ENCODE assay signal across 13 cellular contexts in genomic region chr1:219710529-219711194, GRCh38.
A peak's percentile ranks its signal among the peaks of the same experiment; 100 is the strongest.
DNase-seq lines count a peak whose midpoint lies in the region; ATAC-seq, FAIRE-seq and TF ChIP-seq lines count a peak whose summit lies in the region.
"Had no signal": no experiment of that assay in that cellular context is flagged by ENCODE, and none has a peak within 500 bp of the region (broad histone marks: within the 10 kb centered on the region; RNA-seq: fewer than 3 reads in every experiment).

No MANE protein-coding gene starts in this region.

- in situ Hi-C loops in GM13977 (cut with MboI; ENCODE audit: low pct_unique_long_range_greater_than_20kb, low sequenced_read_pairs, unreplicated experiment) (no loop called here), GM12878 (cut with MboI) (no loop called here)

- TF ChIP-seq POLR2A in GM12878 (IDR thresholded peaks at IDR 0.05; ENCODE audit: low read depth, low read length): no peak

- WGBS in GM12878 (ENCODE audit: insufficient coverage, insufficient replicate concordance, low lambda C conversion rate, missing lambda C conversion rate): 61% methylated on average over 6 of the region's 6 CpGs

- H2AFZ ChIP-seq in GM12878 (ENCODE audit: control insufficient read depth, low read depth, low read length) (no peak overlapping the region), osteoblast (ENCODE audit: low read length) (no peak overlapping the region)

- no peak overlapping the region for H3K9ac ChIP-seq in GM12878 (ENCODE audit: control insufficient read depth, insufficient read depth, low read length)

- intact Hi-C loops in GM12878 (cut with micrococcal nuclease; ENCODE audit: unreplicated experiment): no loop called here

- no peaks in the 10 kb centered on the region for H3K9me3 ChIP-seq in GM12878 (replicated peaks; ENCODE audit: control insufficient read depth, insufficient read depth, low read length)
- H3K9me3 ChIP-seq in osteoblast (ENCODE audit: low read depth, low read length): no peaks in the 10 kb centered on the region
- H3K9me3 ChIP-seq: prostate gland had no signal

- TF ChIP-seq EP300 in GM12878 (IDR thresholded peaks at IDR 0.05; ENCODE audit: borderline replicate concordance in 1 of 2, control insufficient read depth in 1 of 2, low read depth in 2 of 2, low read length in 2 of 2): no peak

- TF ChIP-seq RAD21 in GM12878 (IDR thresholded peaks at IDR 0.05; ENCODE audit: insufficient read depth, low read depth, low read length): no peak

- no peak for TF ChIP-seq CTCF in GM13977 (IDR thresholded peaks at IDR 0.05; ENCODE audit: extremely low read depth, insufficient read depth, missing control alignments)
- no peak for TF ChIP-seq CTCF in GM12878 (IDR thresholded peaks at IDR 0.05 in 2 of 3, conservative IDR thresholded peaks at IDR 0.05 in 1 of 3; ENCODE audit: control insufficient read depth in 2 of 3, extremely low read depth in 1 of 3, insufficient read depth in 1 of 3, low read depth in 3 of 3, low read length in 3 of 3)
- no peak for TF ChIP-seq CTCF in osteoblast (IDR thresholded peaks at IDR 0.05; ENCODE audit: extremely low read depth, low read depth, low read length)

- peak; percentile 49 for ATAC-seq in GM12878

- H3K27ac ChIP-seq in GM12878 (ENCODE audit: control insufficient read depth, insufficient read depth) (no peak overlapping the region), osteoblast (ENCODE audit: low read depth, low read length) (peak overlapping the region; percentile 21)
- H3K27ac ChIP-seq: prostate gland had no signal

- POLR2A ChIA-PET in GM12878 (lab: Charles Lee): no interaction called here

- no peaks in the 10 kb centered on the region for H3K79me2 ChIP-seq in GM12878 (ENCODE audit: control insufficient read depth, insufficient read depth, low read length)
- no peaks in the 10 kb centered on the region for H3K79me2 ChIP-seq in osteoblast (ENCODE audit: insufficient read depth, low read length)

- CTCF ChIA-PET in GM12878 (lab: Yijun Ruan, JAX): no interaction called here

- BruUV-seq in GM12878 (replicated peaks; lab: Mats Ljungman, UMichigan): no TSS peak

- no peaks in the 10 kb centered on the region for H3K36me3 ChIP-seq in GM12878 (ENCODE audit: control insufficient read depth in 2 of 2, insufficient read depth in 2 of 2, low read length in 1 of 2)
- no peaks in the 10 kb centered on the region for H3K36me3 ChIP-seq in osteoblast (ENCODE audit: insufficient read depth, low read length)
- H3K36me3 ChIP-seq: prostate gland had no signal

- H3K27me3 ChIP-seq in GM12878 (replicated peaks in 1 of 2; ENCODE audit: control insufficient read depth in 2 of 2, insufficient read depth in 2 of 2, low read length in 1 of 2) (no peaks in the 10 kb centered on the region), osteoblast (ENCODE audit: insufficient read depth, low read length) (no peaks in the 10 kb centered on the region)

- H3K4me3 ChIP-seq in GM12878: no peak overlapping the region
- H3K4me3 ChIP-seq in osteoblast (ENCODE audit: insufficient read depth, low read length): no peak overlapping the region
- H3K4me3 ChIP-seq: prostate gland had no signal

- SMC1A ChIA-PET in GM12878 (lab: Charles Lee; ENCODE audit: uncharacterized antibody, unreplicated experiment): no interaction called here

- H3K4me2 ChIP-seq in GM12878 (ENCODE audit: control insufficient read depth, insufficient read depth) (no peak overlapping the region), osteoblast (ENCODE audit: insufficient read depth, low read length) (peak overlapping the region; percentile 26)

- H3K4me1 ChIP-seq in GM12878 (ENCODE audit: control insufficient read depth, insufficient read depth, low read length) (no peaks in the 10 kb centered on the region), osteoblast (ENCODE audit: insufficient read depth, low read length) (peaks cover 3% of the 10 kb centered on the region)
- H3K4me1 ChIP-seq: prostate gland had no signal

- DNase-seq in GM13977 (ENCODE audit: low spot score) (peak; percentile 66), HT1080 (ENCODE audit: low read depth) (peak; percentile 99), GM12878 (ENCODE audit: low read depth, low spot score) (no peak), osteoblast (ENCODE audit: insufficient read length, low spot score, missing footprints) (peak; percentile 78), DMS 273 treated with DMSO at 0.1 percent for 48 hours (lab: John Stamatoyannopoulos, UW) (no peak), iPS-NIHi11 (ENCODE audit: low spot score) (no peak), SHP77 treated with DMSO at 0.1 percent for 48 hours (lab: John Stamatoyannopoulos, UW) (no peak)
- DNase-seq in activated effector memory CD4-positive, alpha-beta T cell treated with Interleukin-2 at 50 U/mL for 16 hours: no peak
- DNase-seq: activated CD4-positive, alpha-beta T cell treated with anti-CD3 and anti-CD28 coated beads, Interleukin-2, amount 10 ng/mL, durations not matched to agents 24 days and 14 days; activated naive CD8-positive, alpha-beta T cell treated with anti-CD3 and anti-CD28 coated beads, Interleukin-2, amount 10 ng/mL, durations not matched to agents 7 days and 5 days; SIG-M5 had no signal

- RAD21 ChIA-PET in GM12878 (lab: Charles Lee; ENCODE audit: unreplicated experiment): no interaction called here

- FAIRE-seq in GM12878 (lab: Jason Lieb, UNC): no peak
- FAIRE-seq: G401.6 had no signal

- H4K20me1 ChIP-seq in GM12878 (ENCODE audit: control insufficient read depth, insufficient read depth): no peaks in the 10 kb centered on the region
- H4K20me1 ChIP-seq in osteoblast (ENCODE audit: insufficient read depth, low read length): no peaks in the 10 kb centered on the region

TF ChIP-seq in GM12878, 131 proteins besides CTCF, POLR2A, EP300 and RAD21:
- TF ChIP-seq CREB1 (IDR thresholded peaks at IDR 0.05; ENCODE audit: low read depth): no peak
- TF ChIP-seq TAF1 (IDR thresholded peaks at IDR 0.05; ENCODE audit: borderline replicate concordance, low read depth, low read length): no peak
- TF ChIP-seq RUNX3 (IDR thresholded peaks at IDR 0.05; ENCODE audit: low read length): no peak
- TF ChIP-seq IRF4 (IDR thresholded peaks at IDR 0.05; ENCODE audit: low read depth, low read length): no peak
- TF ChIP-seq KDM1A (IDR thresholded peaks at IDR 0.05; ENCODE audit: borderline replicate concordance): no peak
- TF ChIP-seq CREM (IDR thresholded peaks at IDR 0.05; ENCODE audit: low read depth): no peak
- no peak for TF ChIP-seq HDGF (IDR thresholded peaks at IDR 0.05)
- no peak for TF ChIP-seq SREBF2 (IDR thresholded peaks at IDR 0.05; ENCODE audit: low read length)
- TF ChIP-seq SP1 (IDR thresholded peaks at IDR 0.05; ENCODE audit: low read depth, low read length): no peak
- TF ChIP-seq SUZ12 (IDR thresholded peaks at IDR 0.05; ENCODE audit: unreplicated experiment): no peak
- TF ChIP-seq TBL1XR1 (IDR thresholded peaks at IDR 0.05; ENCODE audit: low read depth, low read length): no peak
- no peak for TF ChIP-seq MTA2 (IDR thresholded peaks at IDR 0.05; ENCODE audit: low read depth)
- no peak for TF ChIP-seq EZH2 (IDR thresholded peaks at IDR 0.05; ENCODE audit: borderline replicate concordance, control insufficient read depth, low read depth, low read length)
- no peak for TF ChIP-seq FOXK2 (IDR thresholded peaks at IDR 0.05)

Comparison
In these comparisons a context has a peak if more than half of its experiments do, and no peak if none do; other contexts are left out.
1. DNase-seq: peak in GM13977 (single experiment), HT1080 (single experiment) and osteoblast (single experiment); none in GM12878 (single experiment), DMS 273 treated with DMSO at 0.1 percent for 48 hours (single experiment), iPS-NIHi11 (single experiment), activated effector memory CD4-positive, alpha-beta T cell treated with Interleukin-2 at 50 U/mL for 16 hours (single experiment) and SHP77 treated with DMSO at 0.1 percent for 48 hours (single experiment).